In genomic region chr18:45920367-45920766, GRCh38 we compare ENCODE assay signal across 8 cellular contexts. TPM values are rescaled to one million over a fixed set of nuclear protein-coding genes. Genes with fewer than 3 reads are reported as not detected.
DNase-seq lines count a peak whose midpoint lies in the region; ATAC-seq and TF ChIP-seq lines count a peak whose summit lies in the region.

No MANE protein-coding gene starts in this region.

- ATAC-seq in left lobe of liver (peak; percentile 94), GM21367 (IDR thresholded peaks at IDR 0.05; ENCODE audit: unreplicated experiment) (no peak)
- ATAC-seq in stimulated activated naive CD8-positive, alpha-beta T cell treated with anti-CD3 and anti-CD28 coated beads, Interleukin-15, Interleukin-2, amounts not matched to agents 100 U/mL and 50 U/mL, for 24 hours, result no peak

- no peak for TF ChIP-seq CTCF in AG09309 (IDR thresholded peaks at IDR 0.05; ENCODE audit: control insufficient read depth, insufficient read depth, low read depth, low read length, missing control alignments)

- H3K4me3 ChIP-seq in AG09309 (ENCODE audit: control insufficient read depth, low read depth, low read length), result no peak overlapping the region

- DNase-seq in AG09309 (ENCODE audit: low read depth), result peak; percentile 73
- DNase-seq in NCI-H1092 (lab: John Stamatoyannopoulos, UW), result peak; percentile 56
- peak; percentile 65 for DNase-seq in astrocyte of the hippocampus (ENCODE audit: low read depth, low spot score)
- DNase-seq in left lobe of liver (ENCODE audit: low spot score), result peak; percentile 88
- DNase-seq in stimulated activated naive CD8-positive, alpha-beta T cell treated with anti-CD3 and anti-CD28 coated beads, Interleukin-15, Interleukin-2, amounts not matched to agents 100 U/mL and 50 U/mL, for 24 hours, result no peak
- no peak for DNase-seq in NCI-H2107 (lab: John Stamatoyannopoulos, UW)
- DNase-seq in central memory CD4-positive, alpha-beta T cell, result no peak

RNA-seq across cellular contexts. Expression of gene EPG5, which starts 46.8 kb away (rescaled TPM):
- total RNA-seq in left lobe of liver, result 10.9 TPM

Comparison
In these comparisons a context has a peak if more than half of its experiments do, and no peak if none do; other contexts are left out.
1. DNase-seq: peak in AG09309 (single experiment), NCI-H1092 (single experiment), astrocyte of the hippocampus (single experiment) and left lobe of liver (single experiment); none in stimulated activated naive CD8-positive, alpha-beta T cell treated with anti-CD3 and anti-CD28 coated beads, Interleukin-15, Interleukin-2, amounts not matched to agents 100 U/mL and 50 U/mL, for 24 hours (single experiment), NCI-H2107 (single experiment) and central memory CD4-positive, alpha-beta T cell (single experiment).